8 cellular contexts compared by ENCODE assay signal in genomic region chr6:95576218-95576617, GRCh38. TPM values are rescaled to one million over a fixed set of nuclear protein-coding genes. Genes with fewer than 3 reads are reported as not detected.
DNase-seq lines count a peak whose midpoint lies in the region; ATAC-seq, FAIRE-seq and TF ChIP-seq lines count a peak whose summit lies in the region.

No MANE protein-coding gene starts in this region.

- ATAC-seq in A549 (no peak), GM19351 (IDR thresholded peaks at IDR 0.05; ENCODE audit: unreplicated experiment) (no peak)

- H2BK15ac ChIP-seq in mesendoderm (replicated peaks; ENCODE audit: low read depth) = no peak overlapping the region

- peak overlapping the region; percentile 33 for H3K9ac ChIP-seq in mesendoderm (ENCODE audit: low read length)

- H2BK5ac ChIP-seq in mesendoderm (ENCODE audit: low read length) = no peak overlapping the region

- no peak overlapping the region for H4K8ac ChIP-seq in mesendoderm (ENCODE audit: low read depth, low read length)

- no peak overlapping the region for H2BK120ac ChIP-seq in mesendoderm (ENCODE audit: low read depth, low read length)

- WGBS in A549 (ENCODE audit: missing lambda C conversion rate) = 5% methylated on average over 4 of the region's 4 CpGs
- WGBS in mesendoderm (ENCODE audit: extremely low coverage, insufficient coverage, low lambda C conversion rate) = no CpG with 5 or more reads among the region's 4 CpGs

- POLR2A ChIA-PET in A549 (lab: Yijun Ruan, JAX) = interaction anchor here (2.1 kb wide), 1 partner anchor 11 kb away, joined by 5 read pairs; no protein-coding TSS in a partner anchor

- no peak overlapping the region for H4K5ac ChIP-seq in mesendoderm (ENCODE audit: low read length)

- no peak overlapping the region for H3K56ac ChIP-seq in mesendoderm (ENCODE audit: low read length)

- H3K27me3 ChIP-seq in HAP-1 (ENCODE audit: low read depth) (no peaks in the 10 kb centered on the region), ascending aorta (no peaks in the 10 kb centered on the region), mesendoderm (ENCODE audit: insufficient read depth, low read length, poor library complexity) (no peaks in the 10 kb centered on the region)

- intact Hi-C loops in ascending aorta (cut with DNase I) = loop anchor here (2.0 to 10.0 kb wide), 3 partner anchors 949 to 1707 kb away; partner anchors contain the start of genes MMS22L and UFL1

- H3K23ac ChIP-seq in mesendoderm (ENCODE audit: low read length) = no peak overlapping the region

- TF ChIP-seq CTCF in A549 (IDR thresholded peaks at IDR 0.05) = no peak
- no peak for TF ChIP-seq CTCF in ascending aorta (IDR thresholded peaks at IDR 0.05)

- no peak for FAIRE-seq in A549 (lab: Jason Lieb, UNC)

- no peak for TF ChIP-seq POLR2A in A549 (IDR thresholded peaks at IDR 0.05; ENCODE audit: low read length)

- H3K4me1 ChIP-seq in A549 (peaks cover 12% of the 10 kb centered on the region; the same call in 2 of the 3 replicates), HAP-1 (peaks cover 25% of the 10 kb centered on the region), ascending aorta (peaks cover 0 to 18% of the 10 kb centered on the region in 2 donors), mesendoderm (ENCODE audit: control insufficient read depth, low read depth, low read length) (peaks cover 9% of the 10 kb centered on the region)

- H3K27ac ChIP-seq in A549 (peak overlapping the region in 1 of 2 experiments; percentile 91; a peak in 3 of 6 replicates), ascending aorta (peak overlapping the region; percentile 94 to 95), mesendoderm (ENCODE audit: low read depth, low read length) (no peak overlapping the region)

- no peak for TF ChIP-seq EP300 in A549 (IDR thresholded peaks at IDR 0.05)

- H3K4me2 ChIP-seq in A549 (peak overlapping the region; percentile 66), mesendoderm (ENCODE audit: low read length) (no peak overlapping the region)

- CTCF ChIA-PET in A549 (lab: Yijun Ruan, JAX) = no interaction called here

- H3K4ac ChIP-seq in mesendoderm (ENCODE audit: low read depth, low read length) = no peak overlapping the region

- no peak overlapping the region for H2AK5ac ChIP-seq in mesendoderm (ENCODE audit: low read length)

- peaks cover 3% of the 10 kb centered on the region for H3K79me1 ChIP-seq in mesendoderm (ENCODE audit: low read length)

- no peak overlapping the region for H3K18ac ChIP-seq in mesendoderm (ENCODE audit: low read length)

- H3K36me3 ChIP-seq in HAP-1 (replicated peaks) = no peaks in the 10 kb centered on the region
- no peaks in the 10 kb centered on the region for H3K36me3 ChIP-seq in ascending aorta
- no peaks in the 10 kb centered on the region for H3K36me3 ChIP-seq in mesendoderm (ENCODE audit: control insufficient read depth, insufficient read depth, low read length)

- H3K9me3 ChIP-seq in A549 (no peaks in the 10 kb centered on the region), HAP-1 (no peaks in the 10 kb centered on the region), ascending aorta (no peaks in the 10 kb centered on the region)

- H3K4me3 ChIP-seq in A549 = peak overlapping the region; percentile 96
- peak overlapping the region; percentile 47 for H3K4me3 ChIP-seq in HAP-1
- H3K4me3 ChIP-seq in ascending aorta = peak overlapping the region; percentile 68 to 89
- no peak overlapping the region for H3K4me3 ChIP-seq in mesendoderm (ENCODE audit: low read length)

- no peak for TF ChIP-seq RAD21 in A549 (conservative IDR thresholded peaks at IDR 0.05 in 1 of 2, IDR thresholded peaks at IDR 0.05 in 1 of 2)

- DNase-seq in A549 (ENCODE audit: low read depth in 1 of 2, low spot score in 1 of 2) (no peak), HAP-1 (ENCODE audit: low spot score in 2 of 2) (no peak), ascending aorta (ENCODE audit: low spot score in 2 of 2) (no peak), mesendoderm (no peak), NCI-H446 treated with DMSO at 0.1 percent for 48 hours (lab: John Stamatoyannopoulos, UW) (no peak), OCI-M2 (lab: John Stamatoyannopoulos, UW; ENCODE audit: unreplicated experiment) (no peak)
- no peak for DNase-seq in NK-92 treated with Interleukin-12 subunit alpha and Interleukin-12 subunit beta, amount 100 ng/mL, for 24 hours (lab: John Stamatoyannopoulos, UW)

- in situ Hi-C loops in HAP-1 (cut with MboI; ENCODE audit: low sequenced_read_pairs) = no loop called here

- H3K79me2 ChIP-seq in mesendoderm (ENCODE audit: control insufficient read depth, insufficient read depth, low read length) = peaks cover 5% of the 10 kb centered on the region

TF ChIP-seq in A549, 52 proteins besides CTCF, POLR2A, EP300 and RAD21:
- TF ChIP-seq ZC3H11A (IDR thresholded peaks at IDR 0.05) (no peak), CHD4 (IDR thresholded peaks at IDR 0.05; ENCODE audit: borderline replicate concordance) (no peak), HOXA7 (CRISPR knock-in tag; IDR thresholded peaks at IDR 0.05) (no peak), KDM5A (IDR thresholded peaks at IDR 0.05) (no peak), RARB (CRISPR knock-in tag; IDR thresholded peaks at IDR 0.05) (no peak)
- TF ChIP-seq, protein P1, sequence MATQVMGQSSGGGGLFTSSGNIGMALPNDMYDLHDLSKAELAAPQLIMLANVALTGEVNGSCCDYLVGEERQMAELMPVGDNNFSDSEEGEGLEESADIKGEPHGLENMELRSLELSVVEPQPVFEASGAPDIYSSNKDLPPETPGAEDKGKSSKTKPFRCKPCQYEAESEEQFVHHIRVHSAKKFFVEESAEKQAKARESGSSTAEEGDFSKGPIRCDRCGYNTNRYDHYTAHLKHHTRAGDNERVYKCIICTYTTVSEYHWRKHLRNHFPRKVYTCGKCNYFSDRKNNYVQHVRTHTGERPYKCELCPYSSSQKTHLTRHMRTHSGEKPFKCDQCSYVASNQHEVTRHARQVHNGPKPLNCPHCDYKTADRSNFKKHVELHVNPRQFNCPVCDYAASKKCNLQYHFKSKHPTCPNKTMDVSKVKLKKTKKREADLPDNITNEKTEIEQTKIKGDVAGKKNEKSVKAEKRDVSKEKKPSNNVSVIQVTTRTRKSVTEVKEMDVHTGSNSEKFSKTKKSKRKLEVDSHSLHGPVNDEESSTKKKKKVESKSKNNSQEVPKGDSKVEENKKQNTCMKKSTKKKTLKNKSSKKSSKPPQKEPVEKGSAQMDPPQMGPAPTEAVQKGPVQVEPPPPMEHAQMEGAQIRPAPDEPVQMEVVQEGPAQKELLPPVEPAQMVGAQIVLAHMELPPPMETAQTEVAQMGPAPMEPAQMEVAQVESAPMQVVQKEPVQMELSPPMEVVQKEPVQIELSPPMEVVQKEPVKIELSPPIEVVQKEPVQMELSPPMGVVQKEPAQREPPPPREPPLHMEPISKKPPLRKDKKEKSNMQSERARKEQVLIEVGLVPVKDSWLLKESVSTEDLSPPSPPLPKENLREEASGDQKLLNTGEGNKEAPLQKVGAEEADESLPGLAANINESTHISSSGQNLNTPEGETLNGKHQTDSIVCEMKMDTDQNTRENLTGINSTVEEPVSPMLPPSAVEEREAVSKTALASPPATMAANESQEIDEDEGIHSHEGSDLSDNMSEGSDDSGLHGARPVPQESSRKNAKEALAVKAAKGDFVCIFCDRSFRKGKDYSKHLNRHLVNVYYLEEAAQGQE (IDR thresholded peaks at IDR 0.05) = no peak

RNA-seq across cellular contexts. Expression of gene MANEA, which starts 1.1 kb away (rescaled TPM):
- 8.9 and 13.3 TPM in 2 replicates for polyA plus RNA-seq in A549 (2011; rRNA removed)
- polyA plus RNA-seq in A549 (2012; cell fraction: cytosol; rRNA removed) = 1.2 and 1.5 TPM in 2 replicates
- polyA plus RNA-seq in A549 (2012; cell fraction: nucleus; rRNA removed) = 0.61 and 0.91 TPM in 2 replicates
- 3.8 to 4.6 TPM (median 4.0 TPM) in 3 replicates for polyA plus RNA-seq in A549 (2017; fragmentation: RNase III; extraction: RNeasy Plus Mini Kit Qiagen cat#74134 plus additional on column Dnase treatment)
- 2.9 and 3.3 TPM in 2 replicates for polyA minus RNA-seq in A549 (2011; rRNA and poly(A)+ RNA removed)
- 1.9 TPM for total RNA-seq in ascending aorta
- 10.0 TPM for polyA plus RNA-seq in mesendoderm (2013, experiment 1 of 2)
- polyA plus RNA-seq in mesendoderm (2013, experiment 2 of 2) = 10.3 TPM
